20 cellular contexts compared by ENCODE assay signal in the genomic region with DNA sequence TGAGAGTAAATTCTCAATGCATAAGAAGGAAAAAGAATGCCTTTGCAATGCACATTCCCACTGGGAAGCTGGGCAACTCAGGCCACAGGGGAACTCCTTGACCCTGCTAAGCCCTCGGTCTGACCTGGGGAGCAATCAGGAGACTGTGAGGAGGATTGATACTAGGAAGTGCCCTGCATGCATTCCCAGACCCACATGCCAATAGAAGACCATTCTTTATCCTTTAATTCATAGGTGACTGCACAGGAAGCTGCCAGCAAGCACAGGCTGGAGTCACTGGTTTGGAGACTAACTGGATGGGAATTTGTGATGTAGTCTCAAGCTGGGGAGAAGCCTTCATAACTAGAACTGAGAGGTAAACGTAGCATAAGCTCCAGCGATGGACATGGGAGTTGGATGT.
DNase-seq lines count a peak whose midpoint lies in the region; ATAC-seq, FAIRE-seq and TF ChIP-seq lines count a peak whose summit lies in the region.
"Had no signal": no experiment of that assay in that cellular context is flagged by ENCODE, and none has a peak within 500 bp of the region (broad histone marks: within the 10 kb centered on the region; RNA-seq: fewer than 3 reads in every experiment).

No MANE protein-coding gene starts in this region.

- TF ChIP-seq CTCF in neural progenitor cell (IDR thresholded peaks at IDR 0.05) (no peak), GM13977 (IDR thresholded peaks at IDR 0.05; ENCODE audit: extremely low read depth, insufficient read depth, missing control alignments) (no peak)

- H3K4me3 Mint-ChIP-seq in neural progenitor cell, result no peak overlapping the region
- H3K4me3 Mint-ChIP-seq: CD8-positive, alpha-beta memory T cell; HFFc6 had no signal

- H3F3A ChIP-seq in neural progenitor cell (ENCODE audit: low read depth), result no peaks in the 10 kb centered on the region

- no peaks in the 10 kb centered on the region for H3K36me3 Mint-ChIP-seq in neural progenitor cell
- H3K36me3 Mint-ChIP-seq: CD8-positive, alpha-beta memory T cell had no signal

- no peak overlapping the region for H3K4me3 ChIP-seq in neural progenitor cell
- H3K4me3 ChIP-seq: BLaER1, HAP-1 had no signal

- no peak overlapping the region for H3K27ac ChIP-seq in neural progenitor cell
- H3K27ac ChIP-seq: 22Rv1, BLaER1 had no signal

- no peaks in the 10 kb centered on the region for H3K79me2 ChIP-seq in neural progenitor cell (ENCODE audit: low read depth)

- no peaks in the 10 kb centered on the region for H3K4me1 ChIP-seq in neural progenitor cell
- H3K4me1 ChIP-seq: BLaER1, Caco-2, HAP-1 had no signal

- no peak overlapping the region for H2AFZ ChIP-seq in neural progenitor cell (replicated peaks)

- no peaks in the 10 kb centered on the region for H3K27me3 Mint-ChIP-seq in neural progenitor cell (ENCODE audit: insufficient read depth, low read depth)
- H3K27me3 Mint-ChIP-seq: CD8-positive, alpha-beta memory T cell had no signal

- H3K27ac Mint-ChIP-seq in neural progenitor cell, result no peak overlapping the region
- H3K27ac Mint-ChIP-seq: CD8-positive, alpha-beta memory T cell; HFFc6 had no signal

- in situ Hi-C loops in ACHN (cut with HindIII; ENCODE audit: low pct_ligation_motif_present, low pct_unique_long_range_greater_than_20kb, low sequenced_read_pairs), result no loop called here
- in situ Hi-C loops in GM13977 (cut with MboI; ENCODE audit: low pct_unique_long_range_greater_than_20kb, low sequenced_read_pairs, unreplicated experiment), result no loop called here

- H3K9me3 Mint-ChIP-seq in neural progenitor cell, result peaks cover 14% of the 10 kb centered on the region

- no peak overlapping the region for H3K9ac ChIP-seq in neural progenitor cell
- H3K9ac ChIP-seq: BLaER1 had no signal

- H3K27me3 ChIP-seq in neural progenitor cell, result no peaks in the 10 kb centered on the region
- H3K27me3 ChIP-seq: BLaER1 had no signal

- no peak overlapping the region for H3K4me2 ChIP-seq in neural progenitor cell
- H3K4me2 ChIP-seq: BLaER1 had no signal

- peaks cover 3% of the 10 kb centered on the region for H3K36me3 ChIP-seq in neural progenitor cell
- H3K36me3 ChIP-seq: BLaER1, HAP-1 had no signal

- H3K4me1 Mint-ChIP-seq in neural progenitor cell, result no peaks in the 10 kb centered on the region
- H3K4me1 Mint-ChIP-seq: CD8-positive, alpha-beta memory T cell had no signal

- peak; percentile 21 for DNase-seq in ACHN
- peak; percentile 94 for DNase-seq in RCC 7860 (ENCODE audit: low spot score)
- DNase-seq in iPS-NIHi11 (ENCODE audit: low spot score), result peak; percentile 8
- peak; percentile 8 for DNase-seq in neural progenitor cell (ENCODE audit: low spot score)
- DNase-seq in dermis blood vessel endothelial cell, result no peak
- DNase-seq in GM13977 (ENCODE audit: low spot score), result no peak
- DNase-seq: AML-193; Caco-2; CD8-positive, alpha-beta memory T cell; DND-41; GDM1; HFFc6; IMR-90 had no signal

- no peaks in the 10 kb centered on the region for H4K20me1 ChIP-seq in neural progenitor cell (ENCODE audit: low read depth)
- H4K20me1 ChIP-seq: BLaER1 had no signal

- ATAC-seq in HG03280 (IDR thresholded peaks at IDR 0.05; ENCODE audit: unreplicated experiment), result no peak

- FAIRE-seq in RCC 7860 (lab: Jason Lieb, UNC), result peak; percentile 94
- FAIRE-seq: GM12892, GM19239, H1 had no signal

- no peaks in the 10 kb centered on the region for H3K9me3 ChIP-seq in neural progenitor cell (ENCODE audit: low read depth)
- H3K9me3 ChIP-seq: Caco-2, HAP-1 had no signal

Comparison
In these comparisons a context has a peak if more than half of its experiments do, and no peak if none do; other contexts are left out.
1. DNase-seq: peak in ACHN (single experiment), RCC 7860 (single experiment), iPS-NIHi11 (single experiment) and neural progenitor cell (single experiment); none in dermis blood vessel endothelial cell (single experiment) and GM13977 (single experiment).